ENCODE assay signal across 1 cellular context in genomic region chr11:34600339-34601084, GRCh38.
TF ChIP-seq lines count a peak whose summit lies in the region.

No MANE protein-coding gene starts in this region.

TF ChIP-seq in HEK293, 187 proteins besides CTCF, POLR2A, EP300 and RAD21 (continued from another document):
- TF ChIP-seq ZNF280D (tag by site-specific recombination; IDR thresholded peaks at IDR 0.05) (no peak), SCRT1 (tag by site-specific recombination; IDR thresholded peaks at IDR 0.05; ENCODE audit: borderline replicate concordance) (no peak), EGR2 (tag by site-specific recombination; IDR thresholded peaks at IDR 0.05; ENCODE audit: low read depth) (peak; percentile 74), ZFHX2 (tag by site-specific recombination; conservative IDR thresholded peaks at IDR 0.05) (peak; percentile 83), SP7 (tag by site-specific recombination; IDR thresholded peaks at IDR 0.05) (no peak), ZNF175 (tag by site-specific recombination; IDR thresholded peaks at IDR 0.05) (no peak), ZNF785 (tag by site-specific recombination; IDR thresholded peaks at IDR 0.05) (no peak), ZNF596 (tag by site-specific recombination; IDR thresholded peaks at IDR 0.05) (no peak), KLF9 (tag by site-specific recombination; IDR thresholded peaks at IDR 0.05; ENCODE audit: low read depth) (no peak), ZBTB49 (tag by site-specific recombination; IDR thresholded peaks at IDR 0.05; ENCODE audit: low read depth) (no peak)
